11 cellular contexts compared by ENCODE assay signal in genomic region chr7:150371131-150371995, GRCh38. TPM values are rescaled to one million over a fixed set of nuclear protein-coding genes. Genes with fewer than 3 reads are reported as not detected.
A peak's percentile ranks its signal among the peaks of the same experiment; 100 is the strongest.
DNase-seq lines count a peak whose midpoint lies in the region; ATAC-seq and TF ChIP-seq lines count a peak whose summit lies in the region.
"Had no signal": no experiment of that assay in that cellular context is flagged by ENCODE, and none has a peak within 500 bp of the region (broad histone marks: within the 10 kb centered on the region; RNA-seq: fewer than 3 reads in every experiment).

No MANE protein-coding gene starts in this region.

- H3K27me3 ChIP-seq in liver (ENCODE audit: control insufficient read depth in 4 of 4, insufficient read depth in 4 of 4, low read length in 3 of 4) (no peaks in the 10 kb centered on the region), upper lobe of right lung (no peaks in the 10 kb centered on the region)

- H3K27ac Mint-ChIP-seq in stimulated activated naive CD8-positive, alpha-beta T cell treated with anti-CD3 and anti-CD28 coated beads, Interleukin-15, Interleukin-2, amounts not matched to agents 100 ng/mL and 50 ng/mL, for 24 hours = peak overlapping the region; percentile 41

- H3K4me3 ChIP-seq in liver (ENCODE audit: low read depth in 1 of 3, low read length in 3 of 3) (no peak overlapping the region), upper lobe of right lung (no peak overlapping the region)

- peak overlapping the region; percentile 98 to 99 for H3K27ac ChIP-seq in liver (ENCODE audit: low read depth in 1 of 2, low read length in 2 of 2)
- H3K27ac ChIP-seq in upper lobe of right lung = no peak overlapping the region

- no peaks in the 10 kb centered on the region for H3K9me3 Mint-ChIP-seq in stimulated activated naive CD8-positive, alpha-beta T cell treated with anti-CD3 and anti-CD28 coated beads, Interleukin-15, Interleukin-2, amounts not matched to agents 100 ng/mL and 50 ng/mL, for 24 hours
- H3K9me3 Mint-ChIP-seq: activated naive CD4-positive, alpha-beta T cell treated with anti-CD3 and anti-CD28 coated beads for 36 hours had no signal

- H3K9ac ChIP-seq in liver (ENCODE audit: low read depth in 1 of 2, low read length in 2 of 2) = no peak overlapping the region

- H3K9me3 ChIP-seq in liver (ENCODE audit: control insufficient read depth in 4 of 4, low read length in 3 of 4) = no peaks in the 10 kb centered on the region
- H3K9me3 ChIP-seq in upper lobe of right lung = no peaks in the 10 kb centered on the region

- no peak for ATAC-seq in stimulated activated naive CD8-positive, alpha-beta T cell treated with anti-CD3 and anti-CD28 coated beads, Interleukin-15, Interleukin-2, amounts not matched to agents 100 U/mL and 50 U/mL, for 24 hours
- no peak for ATAC-seq in upper lobe of right lung

- intact Hi-C loops in upper lobe of right lung (cut with DNase I) = no loop called here

- H3K36me3 Mint-ChIP-seq in stimulated activated naive CD8-positive, alpha-beta T cell treated with anti-CD3 and anti-CD28 coated beads, Interleukin-15, Interleukin-2, amounts not matched to agents 100 ng/mL and 50 ng/mL, for 24 hours (ENCODE audit: low read depth) = peaks cover 30% of the 10 kb centered on the region

- no peak for TF ChIP-seq RAD21 in liver (IDR thresholded peaks at IDR 0.05)

- no peak overlapping the region for H3K4me3 Mint-ChIP-seq in stimulated activated naive CD8-positive, alpha-beta T cell treated with anti-CD3 and anti-CD28 coated beads, Interleukin-15, Interleukin-2, amounts not matched to agents 100 ng/mL and 50 ng/mL, for 24 hours

- H3K4me1 Mint-ChIP-seq in stimulated activated naive CD8-positive, alpha-beta T cell treated with anti-CD3 and anti-CD28 coated beads, Interleukin-15, Interleukin-2, amounts not matched to agents 100 ng/mL and 50 ng/mL, for 24 hours (ENCODE audit: low read depth) = peaks cover 61% of the 10 kb centered on the region

- TF ChIP-seq CTCF in liver (IDR thresholded peaks at IDR 0.05; ENCODE audit: low read depth, low read length, missing input control) (no peak), upper lobe of right lung (IDR thresholded peaks at IDR 0.05) (no peak)

- no peak for DNase-seq in stimulated activated naive CD8-positive, alpha-beta T cell treated with anti-CD3 and anti-CD28 coated beads, Interleukin-15, Interleukin-2, amounts not matched to agents 100 U/mL and 50 U/mL, for 24 hours
- DNase-seq in upper lobe of right lung = peak; percentile 65
- DNase-seq in HuH-7.5 (ENCODE audit: low spot score) = no peak
- no peak for DNase-seq in stimulated activated CD4-positive, alpha-beta T cell treated with anti-CD3 and anti-CD28 coated beads, Interleukin-12 subunit alpha, Interleukin-12 subunit beta, amount 100 ng/mL, for 4 hours
- DNase-seq: activated naive CD4-positive, alpha-beta T cell treated with anti-CD3 and anti-CD28 coated beads for 36 hours; AML-193; stimulated activated CD4-positive, alpha-beta T cell treated with anti-CD3 and anti-CD28 coated beads, Interleukin-4, amount 100 ng/mL, for 24 hours had no signal

- H3K36me3 ChIP-seq in liver (ENCODE audit: control insufficient read depth in 4 of 4, insufficient read depth in 3 of 4, low read depth in 1 of 4, low read length in 3 of 4) = peaks cover 6 to 21% (median 17%) of the 10 kb centered on the region in 4 donors
- peaks cover 41% of the 10 kb centered on the region for H3K36me3 ChIP-seq in upper lobe of right lung

- H3K4me1 ChIP-seq in liver (ENCODE audit: control insufficient read depth in 4 of 4, insufficient read depth in 4 of 4, low read length in 3 of 4) = peaks cover 10 to 59% (median 42%) of the 10 kb centered on the region in 4 donors
- peaks cover 34% of the 10 kb centered on the region for H3K4me1 ChIP-seq in upper lobe of right lung

- 85% methylated on average over 48 of the region's 48 CpGs for WGBS in liver

- no peaks in the 10 kb centered on the region for H3K27me3 Mint-ChIP-seq in stimulated activated naive CD8-positive, alpha-beta T cell treated with anti-CD3 and anti-CD28 coated beads, Interleukin-15, Interleukin-2, amounts not matched to agents 100 ng/mL and 50 ng/mL, for 24 hours

TF ChIP-seq in liver, 16 proteins besides CTCF, POLR2A, EP300 and RAD21:
- no peak for TF ChIP-seq FOXA1 (IDR thresholded peaks at IDR 0.05)
- no peak for TF ChIP-seq HNF4A (conservative IDR thresholded peaks at IDR 0.05)

RNA-seq across cellular contexts. Expression of gene REPIN1, which starts 2.7 kb away (rescaled TPM):
- 100 to 1,000 TPM in 1 of 2 donors, 10 to 100 TPM in 1; 44.4 to 118 TPM for total RNA-seq in liver
- polyA plus RNA-seq in liver = 10 to 100 TPM; 17.1 to 65.8 TPM
- 93.7 TPM for total RNA-seq in upper lobe of right lung

RNA-seq across cellular contexts. Expression of gene ZNF775, which starts 7.8 kb away (rescaled TPM):
- total RNA-seq in liver (1 to 10 TPM in 1 of 2 donors, under 1 TPM in 1; 0.33 to 3.1 TPM), upper lobe of right lung (4.4 TPM)
- polyA plus RNA-seq in liver = under 1 TPM; 0.08 to 0.72 TPM

RNA-seq across cellular contexts. Expression of gene RARRES2, which starts 29.9 kb away (rescaled TPM):
- total RNA-seq in liver (100 to 1,000 TPM; 149 to 437 TPM), upper lobe of right lung (259 TPM)
- 1,000 to 10,000 TPM; 1,248 to 1,915 TPM for polyA plus RNA-seq in liver
- total RNA-seq: activated naive CD4-positive, alpha-beta T cell treated with anti-CD3 and anti-CD28 coated beads for 36 hours; mononuclear cell; OCI-LY7 had no signal

RNA-seq across cellular contexts. Expression of gene ACTR3C, which starts 48.0 kb away (rescaled TPM):
- total RNA-seq in liver (10 to 100 TPM in 1 of 2 donors, 1 to 10 TPM in 1; 3.0 to 61.7 TPM), upper lobe of right lung (20.1 TPM)
- 10 to 100 TPM; 26.6 to 30.1 TPM for polyA plus RNA-seq in liver
- total RNA-seq: OCI-LY7 had no signal

RNA-seq across cellular contexts. Expression of gene LRRC61, which starts 48.2 kb away (rescaled TPM):
- total RNA-seq in liver = 10 to 100 TPM; 12.0 to 17.2 TPM
- 10 to 100 TPM; 13.9 to 21.0 TPM for polyA plus RNA-seq in liver
- total RNA-seq in upper lobe of right lung = 10.2 TPM
- total RNA-seq: OCI-LY7 had no signal
